Comparison of ENCODE assay signal across 11 cellular contexts in genomic region chr5:76326559-76327351, GRCh38.
A peak's percentile ranks its signal among the peaks of the same experiment; 100 is the strongest.
DNase-seq lines count a peak whose midpoint lies in the region; ATAC-seq and TF ChIP-seq lines count a peak whose summit lies in the region.
"Had no signal": no experiment of that assay in that cellular context is flagged by ENCODE, and none has a peak within 500 bp of the region (broad histone marks: within the 10 kb centered on the region; RNA-seq: fewer than 3 reads in every experiment).

No MANE protein-coding gene starts in this region.

- CTCF ChIA-PET in CD4-positive, alpha-beta memory T cell (lab: Charles Lee; ENCODE audit: partially characterized antibody), result interaction anchor here (0.7 to 6.0 kb wide), 20 partner anchors 8 to 257 kb away, joined by 3 to 28 read pairs (median 4); partner anchors contain the start of gene IQGAP2

- H4K20me1 ChIP-seq in KMS-11 (ENCODE audit: insufficient read depth), result no peaks in the 10 kb centered on the region

- H3K27me3 ChIP-seq in CD4-positive, alpha-beta memory T cell (ENCODE audit: insufficient read depth, low read length), result no peaks in the 10 kb centered on the region
- no peaks in the 10 kb centered on the region for H3K27me3 ChIP-seq in KMS-11 (ENCODE audit: insufficient read depth, low read depth)
- H3K27me3 ChIP-seq: testis had no signal

- TF ChIP-seq CTCF in KMS-11 (conservative IDR thresholded peaks at IDR 0.05; ENCODE audit: low read depth, low read length), result no peak
- TF ChIP-seq CTCF in neural crest cell (conservative IDR thresholded peaks at IDR 0.05), result no peak

- H3K4me3 Mint-ChIP-seq in CD4-positive, alpha-beta memory T cell, result peak overlapping the region; percentile 18 to 84 (median 74)
- H3K4me3 Mint-ChIP-seq in effector memory CD8-positive, alpha-beta T cell, result peak overlapping the region; percentile 65 to 81
- H3K4me3 Mint-ChIP-seq in neural crest cell, result peak overlapping the region; percentile 72

- no peak overlapping the region for H3K4me3 ChIP-seq in CD4-positive, alpha-beta memory T cell (ENCODE audit: low read length in 2 of 2)
- H3K4me3 ChIP-seq in KMS-11 (IDR thresholded peaks at IDR 0.05; ENCODE audit: insufficient read depth, low read depth, low read length), result no peak overlapping the region
- H3K4me3 ChIP-seq: testis had no signal

- H3K4me2 ChIP-seq in KMS-11, result peak overlapping the region; percentile 95
- H3K4me2 ChIP-seq: SK-N-SH had no signal

- no peaks in the 10 kb centered on the region for H3K9me3 ChIP-seq in CD4-positive, alpha-beta memory T cell (ENCODE audit: control insufficient read depth in 1 of 2, low read length in 2 of 2)
- H3K9me3 ChIP-seq: SK-N-SH, testis had no signal

- H3K79me2 ChIP-seq in KMS-11 (ENCODE audit: insufficient read depth, low read depth), result no peaks in the 10 kb centered on the region

- H3K36me3 ChIP-seq in CD4-positive, alpha-beta memory T cell (ENCODE audit: insufficient read depth, low read length), result no peaks in the 10 kb centered on the region
- H3K36me3 ChIP-seq in KMS-11 (ENCODE audit: insufficient read depth), result no peaks in the 10 kb centered on the region

- H3K36me3 Mint-ChIP-seq in CD4-positive, alpha-beta memory T cell, result no peaks in the 10 kb centered on the region
- peaks cover 3% of the 10 kb centered on the region for H3K36me3 Mint-ChIP-seq in effector memory CD8-positive, alpha-beta T cell (ENCODE audit: insufficient read depth)
- peaks cover 6% of the 10 kb centered on the region for H3K36me3 Mint-ChIP-seq in neural crest cell (ENCODE audit: low read depth)

- H3K27ac Mint-ChIP-seq in CD4-positive, alpha-beta memory T cell, result peak overlapping the region; percentile 91 to 97 (median 94)
- H3K27ac Mint-ChIP-seq in effector memory CD8-positive, alpha-beta T cell, result peak overlapping the region; percentile 96 to 99
- H3K27ac Mint-ChIP-seq in neural crest cell (ENCODE audit: unreplicated experiment), result peak overlapping the region; percentile 61

- H3K27me3 Mint-ChIP-seq in CD4-positive, alpha-beta memory T cell, result no peaks in the 10 kb centered on the region
- H3K27me3 Mint-ChIP-seq in effector memory CD8-positive, alpha-beta T cell, result no peaks in the 10 kb centered on the region
- H3K27me3 Mint-ChIP-seq in neural crest cell (ENCODE audit: low read depth), result no peaks in the 10 kb centered on the region

- intact Hi-C loops in CD4-positive, alpha-beta memory T cell (cut with micrococcal nuclease), result loop anchor here (1.0 to 5.0 kb wide), 2 partner anchors 76 to 146 kb away; no protein-coding TSS in a partner anchor

- no peak for DNase-seq in CD4-positive, alpha-beta memory T cell
- DNase-seq in effector memory CD8-positive, alpha-beta T cell, result no peak
- DNase-seq in neural crest cell (ENCODE audit: low read depth, low spot score) (peak; percentile 21), cerebellar nuclear complex (lab: John Stamatoyannopoulos, UW) (no peak)
- DNase-seq: NCI-H446 treated with DMSO at 0.1 percent for 48 hours, SK-N-SH had no signal

- ATAC-seq in effector memory CD8-positive, alpha-beta T cell (replicated peaks), result no peak
- ATAC-seq in HG02885 (IDR thresholded peaks at IDR 0.05; ENCODE audit: poor library complexity, unreplicated experiment) (no peak), HG03469 (IDR thresholded peaks at IDR 0.05; ENCODE audit: unreplicated experiment) (no peak), HG03095 (IDR thresholded peaks at IDR 0.05; ENCODE audit: unreplicated experiment) (no peak)

- H3K4me1 ChIP-seq in CD4-positive, alpha-beta memory T cell (ENCODE audit: insufficient read depth, low read length), result peaks cover 74% of the 10 kb centered on the region
- H3K4me1 ChIP-seq in KMS-11 (ENCODE audit: low read depth, poor library complexity, severe bottlenecking), result peaks cover 82% of the 10 kb centered on the region

- H3K9ac ChIP-seq in KMS-11, result peak overlapping the region; percentile 79
- H3K9ac ChIP-seq: SK-N-SH had no signal

- POLR2A ChIA-PET in CD4-positive, alpha-beta memory T cell (lab: Charles Lee; ENCODE audit: partially characterized antibody), result interaction anchor here (0.8 to 5.8 kb wide), 25 partner anchors 8 to 1392 kb away, joined by 3 to 95 read pairs (median 6); partner anchors contain the start of gene IQGAP2

- H3K27ac ChIP-seq in CD4-positive, alpha-beta memory T cell (ENCODE audit: low read depth, low read length), result peak overlapping the region; percentile 49
- H3K27ac ChIP-seq in KMS-11, result peak overlapping the region; percentile 97
- H3K27ac ChIP-seq: testis had no signal

- peak overlapping the region; percentile 27; the same call in 1 of the 2 replicates for H2AFZ ChIP-seq in KMS-11 (ENCODE audit: low read depth)

- peaks cover 0 to 15% (median 3%) of the 10 kb centered on the region in 8 donors for H3K9me3 Mint-ChIP-seq in CD4-positive, alpha-beta memory T cell
- H3K9me3 Mint-ChIP-seq in effector memory CD8-positive, alpha-beta T cell, result no peaks in the 10 kb centered on the region
- peaks cover 4% of the 10 kb centered on the region for H3K9me3 Mint-ChIP-seq in neural crest cell

- peaks cover 60 to 87% (median 72%) of the 10 kb centered on the region in 4 donors for H3K4me1 Mint-ChIP-seq in CD4-positive, alpha-beta memory T cell
- H3K4me1 Mint-ChIP-seq in effector memory CD8-positive, alpha-beta T cell (ENCODE audit: low read depth in 2 of 2), result peaks cover 61 to 79% of the 10 kb centered on the region in 2 donors
- peaks cover 37% of the 10 kb centered on the region for H3K4me1 Mint-ChIP-seq in neural crest cell
